ENCODE assay signal across 8 cellular contexts in genomic region chr7:36784991-36785940, GRCh38.
DNase-seq lines count a peak whose midpoint lies in the region; ATAC-seq and TF ChIP-seq lines count a peak whose summit lies in the region.

No MANE protein-coding gene starts in this region.

- no peaks in the 10 kb centered on the region for H3K9me3 ChIP-seq in neuronal stem cell (replicated peaks in 1 of 2; ENCODE audit: control insufficient read depth in 2 of 2, insufficient read depth in 1 of 2, low read depth in 1 of 2, low read length in 2 of 2)

- H3K36me3 Mint-ChIP-seq in type B pancreatic cell = no peaks in the 10 kb centered on the region

- H3K27me3 Mint-ChIP-seq in type B pancreatic cell = no peaks in the 10 kb centered on the region

- no peak overlapping the region for H3K4me3 Mint-ChIP-seq in type B pancreatic cell

- H3K4me1 Mint-ChIP-seq in type B pancreatic cell (ENCODE audit: unreplicated experiment) = peaks cover 13% of the 10 kb centered on the region

- H4K91ac ChIP-seq in neuronal stem cell (ENCODE audit: low read depth, low read length, poor library complexity) = no peak overlapping the region

- H3K18ac ChIP-seq in neuronal stem cell (ENCODE audit: low read length) = no peak overlapping the region

- no peak overlapping the region for H2BK15ac ChIP-seq in neuronal stem cell (ENCODE audit: low read length)

- no peak overlapping the region for H2BK5ac ChIP-seq in neuronal stem cell (ENCODE audit: low read length)

- H3K79me1 ChIP-seq in neuronal stem cell (ENCODE audit: low read depth, low read length) = no peaks in the 10 kb centered on the region

- H2BK12ac ChIP-seq in neuronal stem cell (ENCODE audit: low read length) = no peak overlapping the region

- H3K27ac ChIP-seq in neuronal stem cell (replicated peaks; ENCODE audit: low read length) = no peak overlapping the region

- H2BK120ac ChIP-seq in neuronal stem cell (ENCODE audit: low read depth, low read length) = no peak overlapping the region

- H2AFZ ChIP-seq in neuronal stem cell (ENCODE audit: low read length) = peak overlapping the region; percentile 56

- no peak overlapping the region for H3K4ac ChIP-seq in neuronal stem cell (ENCODE audit: low read length)

- WGBS in neuronal stem cell (ENCODE audit: extremely low coverage in 2 of 2, insufficient read length in 2 of 2, insufficient replicate concordance in 1 of 2), 2 donors = no CpG with 5 or more reads among the region's 13 CpGs

- ATAC-seq in GM18873 (IDR thresholded peaks at IDR 0.05; ENCODE audit: low FRiP score, unreplicated experiment) = peak; percentile 90
- peak; percentile 73 for ATAC-seq in HG02970 (IDR thresholded peaks at IDR 0.05; ENCODE audit: low FRiP score, unreplicated experiment)

- H3K23ac ChIP-seq in neuronal stem cell (ENCODE audit: low read depth, low read length, poor library complexity) = no peak overlapping the region

- TF ChIP-seq CTCF in type B pancreatic cell (conservative IDR thresholded peaks at IDR 0.05) = no peak

- H2AK5ac ChIP-seq in neuronal stem cell (ENCODE audit: low read depth, low read length) = no peak overlapping the region

- H3K9me3 Mint-ChIP-seq in type B pancreatic cell = peaks cover 6% of the 10 kb centered on the region

- no peaks in the 10 kb centered on the region for H3K4me1 ChIP-seq in neuronal stem cell (ENCODE audit: control insufficient read depth in 2 of 2, insufficient read depth in 1 of 2, low read depth in 1 of 2, low read length in 2 of 2)

- DNase-seq in SKM-1 treated with dmso at 0.1 percent for 144 hours (lab: John Stamatoyannopoulos, UW; ENCODE audit: unreplicated experiment) = peak; percentile 87
- DNase-seq in activated naive CD8-positive, alpha-beta T cell treated with anti-CD3 and anti-CD28 coated beads, Interleukin-2, amount 50 U/mL, for 16 hours (ENCODE audit: low read depth, low spot score) = peak; percentile 16
- DNase-seq in neuronal stem cell (ENCODE audit: low spot score) = no peak
- DNase-seq in type B pancreatic cell (ENCODE audit: extremely low spot score, unreplicated experiment) = no peak
- DNase-seq in islet precursor cell = no peak
- DNase-seq in DMS114 treated with DMSO at 0.1 percent for 48 hours (lab: John Stamatoyannopoulos, UW; ENCODE audit: unreplicated experiment) = no peak

- H4K8ac ChIP-seq in neuronal stem cell (ENCODE audit: low read depth, low read length) = no peak overlapping the region

- H3K36me3 ChIP-seq in neuronal stem cell (replicated peaks in 1 of 2; ENCODE audit: control insufficient read depth in 2 of 2, insufficient read depth in 2 of 2, low read length in 2 of 2) = no peaks in the 10 kb centered on the region

- H3K27ac Mint-ChIP-seq in type B pancreatic cell = peak overlapping the region; percentile 24

- no peak overlapping the region for H3K4me3 ChIP-seq in neuronal stem cell (ENCODE audit: low read length in 2 of 2)

- H3K27me3 ChIP-seq in neuronal stem cell (ENCODE audit: control insufficient read depth in 3 of 3, insufficient read depth in 3 of 3, low read depth in 1 of 3, low read length in 3 of 3) = no peaks in the 10 kb centered on the region

- H3K4me2 ChIP-seq in neuronal stem cell (ENCODE audit: insufficient read depth, low read length, poor library complexity, severe bottlenecking) = no peak overlapping the region

- no peak overlapping the region for H3K9ac ChIP-seq in neuronal stem cell (ENCODE audit: low read depth, low read length, poor library complexity)

- no peak overlapping the region for H3K14ac ChIP-seq in neuronal stem cell (ENCODE audit: low read length)

Comparison
In these comparisons a context has a peak if more than half of its experiments do, and no peak if none do; other contexts are left out.
1. DNase-seq: peak in SKM-1 treated with dmso at 0.1 percent for 144 hours (single experiment) and activated naive CD8-positive, alpha-beta T cell treated with anti-CD3 and anti-CD28 coated beads, Interleukin-2, amount 50 U/mL, for 16 hours (single experiment); none in neuronal stem cell (single experiment), type B pancreatic cell (single experiment), islet precursor cell (single experiment) and DMS114 treated with DMSO at 0.1 percent for 48 hours (single experiment).